ENCODE assay signal across 25 cellular contexts in genomic region chr9:93107825-93108161, GRCh38. TPM values are rescaled to one million over a fixed set of nuclear protein-coding genes. Genes with fewer than 3 reads are reported as not detected.
DNase-seq lines count a peak whose midpoint lies in the region; ATAC-seq and TF ChIP-seq lines count a peak whose summit lies in the region.
"Had no signal": no experiment of that assay in that cellular context is flagged by ENCODE, and none has a peak within 500 bp of the region (broad histone marks: within the 10 kb centered on the region; RNA-seq: fewer than 3 reads in every experiment).

No MANE protein-coding gene starts in this region.

- H3K27me3 ChIP-seq in upper lobe of left lung = no peaks in the 10 kb centered on the region
- H3K27me3 ChIP-seq: esophagus muscularis mucosa, foreskin keratinocyte, heart left ventricle, neural progenitor cell, right lobe of liver, SJCRH30, suprapubic skin had no signal

- H3K9me3 ChIP-seq in upper lobe of left lung = peaks cover 0 to 6% (median 0%) of the 10 kb centered on the region in 4 donors
- H3K9me3 ChIP-seq: right lobe of liver, SJCRH30 had no signal

- no peak for TF ChIP-seq EP300 in upper lobe of left lung (IDR thresholded peaks at IDR 0.05)

- 94% methylated on average over 5 to 6 of the region's 6 CpGs for WGBS in upper lobe of left lung, 2 donors

- no peak overlapping the region for H3K27ac ChIP-seq in upper lobe of left lung
- H3K27ac ChIP-seq: esophagus muscularis mucosa, foreskin keratinocyte, heart left ventricle, neural progenitor cell, right lobe of liver, SJCRH30, suprapubic skin had no signal

- H3K36me3 Mint-ChIP-seq in T-helper 2 cell treated with Interferon-gamma antibody and Interleukin-4, amounts not matched to agents 5 μg/mL and 100 μg/mL, for 36 hours (ENCODE audit: low read depth) = peaks cover 36% of the 10 kb centered on the region
- H3K36me3 Mint-ChIP-seq in chondrocyte (ENCODE audit: low read depth) = peaks cover 19% of the 10 kb centered on the region

- no peak overlapping the region for H3K4me3 ChIP-seq in upper lobe of left lung
- H3K4me3 ChIP-seq: esophagus muscularis mucosa, heart left ventricle, neural progenitor cell, right lobe of liver, SJCRH30, suprapubic skin had no signal

- H3K4me1 ChIP-seq in upper lobe of left lung = peaks cover 7 to 27% (median 23%) of the 10 kb centered on the region in 4 donors
- H3K4me1 ChIP-seq: foreskin keratinocyte, neural progenitor cell, right lobe of liver, SJCRH30 had no signal

- peak overlapping the region; percentile 72 for H3K27ac Mint-ChIP-seq in T-helper 2 cell treated with Interferon-gamma antibody and Interleukin-4, amounts not matched to agents 5 μg/mL and 100 μg/mL, for 36 hours
- no peak overlapping the region for H3K27ac Mint-ChIP-seq in chondrocyte (ENCODE audit: unreplicated experiment)
- H3K27ac Mint-ChIP-seq: activated naive CD8-positive, alpha-beta T cell; neural progenitor cell; stimulated activated naive B cell treated with anti-CD40 and anti-IgM and Interleukin-4, amounts not matched to agents 10 μg/mL and 1 μg/mL and 100 μg/mL, for 72 hours had no signal

- no peak for ATAC-seq in left cardiac atrium
- no peak for ATAC-seq in Right ventricle myocardium superior (ENCODE audit: poor library complexity)
- no peak for ATAC-seq in GM18867 (IDR thresholded peaks at IDR 0.05; ENCODE audit: unreplicated experiment)
- no peak for ATAC-seq in upper lobe of left lung (ENCODE audit: low FRiP score in 2 of 2)
- no peak for ATAC-seq in GM21423 (IDR thresholded peaks at IDR 0.05; ENCODE audit: unreplicated experiment)
- ATAC-seq: Panc1, right lobe of liver had no signal

- TF ChIP-seq POLR2A in upper lobe of left lung (IDR thresholded peaks at IDR 0.05) = no peak

- intact Hi-C loops in left cardiac atrium (cut with DNase I) = no loop called here
- intact Hi-C loops in Right ventricle myocardium superior (cut with DNase I) = loop anchor here (5.0 kb wide), 1 partner anchor 195 kb away; no protein-coding TSS in a partner anchor

- DNase-seq in T-helper 2 cell treated with Interferon-gamma antibody and Interleukin-4, amounts not matched to agents 5 μg/mL and 100 μg/mL, for 36 hours (ENCODE audit: low spot score) = no peak
- DNase-seq in T-helper 2 cell (no peak), left cardiac atrium (peak; percentile 14), Right ventricle myocardium superior (no peak), chondrocyte (ENCODE audit: low spot score) (peak; percentile 35), upper lobe of left lung (no peak)
- DNase-seq: caudate nucleus; dermis blood vessel endothelial cell; foreskin keratinocyte; NCI-H1092 treated with DMSO at 0.1 percent for 48 hours; NCI-H187; NCI-H524 treated with DMSO at 0.1 percent for 48 hours; SJCRH30; stimulated activated naive B cell treated with anti-CD40 and anti-IgM and Interleukin-4, amounts not matched to agents 10 μg/mL and 1 μg/mL and 100 μg/mL, for 72 hours had no signal

- TF ChIP-seq CTCF in chondrocyte (IDR thresholded peaks at IDR 0.05) = no peak
- TF ChIP-seq CTCF in upper lobe of left lung (IDR thresholded peaks at IDR 0.05) = no peak

- peaks cover 56% of the 10 kb centered on the region for H3K4me1 Mint-ChIP-seq in T-helper 2 cell treated with Interferon-gamma antibody and Interleukin-4, amounts not matched to agents 5 μg/mL and 100 μg/mL, for 36 hours (ENCODE audit: low read depth)
- H3K4me1 Mint-ChIP-seq in chondrocyte (ENCODE audit: low read depth) = peaks cover 3% of the 10 kb centered on the region

- no peaks in the 10 kb centered on the region for H3K27me3 Mint-ChIP-seq in T-helper 2 cell treated with Interferon-gamma antibody and Interleukin-4, amounts not matched to agents 5 μg/mL and 100 μg/mL, for 36 hours (ENCODE audit: low read depth)
- H3K27me3 Mint-ChIP-seq in chondrocyte (ENCODE audit: low read depth) = no peaks in the 10 kb centered on the region
- H3K27me3 Mint-ChIP-seq: activated naive CD8-positive, alpha-beta T cell; stimulated activated naive B cell treated with anti-CD40 and anti-IgM and Interleukin-4, amounts not matched to agents 10 μg/mL and 1 μg/mL and 100 μg/mL, for 72 hours had no signal

- H3K9me3 Mint-ChIP-seq in T-helper 2 cell treated with Interferon-gamma antibody and Interleukin-4, amounts not matched to agents 5 μg/mL and 100 μg/mL, for 36 hours = peaks cover 14% of the 10 kb centered on the region
- peaks cover 13% of the 10 kb centered on the region for H3K9me3 Mint-ChIP-seq in chondrocyte (ENCODE audit: low read depth)

- H3K4me3 Mint-ChIP-seq in T-helper 2 cell treated with Interferon-gamma antibody and Interleukin-4, amounts not matched to agents 5 μg/mL and 100 μg/mL, for 36 hours = peak overlapping the region; percentile 52
- no peak overlapping the region for H3K4me3 Mint-ChIP-seq in chondrocyte (ENCODE audit: unreplicated experiment)
- H3K4me3 Mint-ChIP-seq: activated naive CD8-positive, alpha-beta T cell; neural progenitor cell had no signal

- H3K36me3 ChIP-seq in upper lobe of left lung = peaks cover 3 to 46% (median 22%) of the 10 kb centered on the region in 4 donors
- H3K36me3 ChIP-seq: neural progenitor cell had no signal

RNA-seq across cellular contexts. Expression of gene CARD19, which starts 11.8 kb away (rescaled TPM):
- total RNA-seq in left cardiac atrium (10 to 100 TPM; 20.2 to 26.3 TPM), Right ventricle myocardium superior (27.5 TPM), chondrocyte (28.3 to 41.7 TPM (median 40.5 TPM) in 3 replicates), upper lobe of left lung (10 to 100 TPM; 34.7 to 92.3 (median 41.7) TPM)

RNA-seq across cellular contexts. Expression of gene NINJ1, which starts 26.3 kb away (rescaled TPM):
- total RNA-seq in left cardiac atrium (10 to 100 TPM; 38.4 to 45.9 TPM), Right ventricle myocardium superior (49.2 TPM), chondrocyte (31.5 to 35.4 TPM (median 33.6 TPM) in 3 replicates), upper lobe of left lung (10 to 100 TPM; 35.6 to 83.9 (median 56.8) TPM)

RNA-seq across cellular contexts. Expression of gene SUSD3, which starts 49.3 kb away (rescaled TPM):
- 1 to 10 TPM; 1.6 to 2.4 TPM for total RNA-seq in left cardiac atrium
- 0.56 TPM for total RNA-seq in Right ventricle myocardium superior
- total RNA-seq in chondrocyte = not detected in 3 replicates
- total RNA-seq in upper lobe of left lung = 10 to 100 TPM in 1 of 6 donors, 1 to 10 TPM in 5; 3.9 to 17.8 (median 5.2) TPM
- total RNA-seq: A172, dermis blood vessel endothelial cell, lung microvascular endothelial cell, SJCRH30 had no signal

Comparison
In these comparisons a context has a peak if more than half of its experiments do, and no peak if none do; other contexts are left out.
1. DNase-seq: peak in left cardiac atrium (single experiment) and chondrocyte (single experiment); none in T-helper 2 cell treated with Interferon-gamma antibody and Interleukin-4, amounts not matched to agents 5 μg/mL and 100 μg/mL, for 36 hours (single experiment), T-helper 2 cell (0 of 5), Right ventricle myocardium superior (single experiment) and upper lobe of left lung (0 of 2).